ENCODE assay signal across 17 cellular contexts in the genomic region with DNA sequence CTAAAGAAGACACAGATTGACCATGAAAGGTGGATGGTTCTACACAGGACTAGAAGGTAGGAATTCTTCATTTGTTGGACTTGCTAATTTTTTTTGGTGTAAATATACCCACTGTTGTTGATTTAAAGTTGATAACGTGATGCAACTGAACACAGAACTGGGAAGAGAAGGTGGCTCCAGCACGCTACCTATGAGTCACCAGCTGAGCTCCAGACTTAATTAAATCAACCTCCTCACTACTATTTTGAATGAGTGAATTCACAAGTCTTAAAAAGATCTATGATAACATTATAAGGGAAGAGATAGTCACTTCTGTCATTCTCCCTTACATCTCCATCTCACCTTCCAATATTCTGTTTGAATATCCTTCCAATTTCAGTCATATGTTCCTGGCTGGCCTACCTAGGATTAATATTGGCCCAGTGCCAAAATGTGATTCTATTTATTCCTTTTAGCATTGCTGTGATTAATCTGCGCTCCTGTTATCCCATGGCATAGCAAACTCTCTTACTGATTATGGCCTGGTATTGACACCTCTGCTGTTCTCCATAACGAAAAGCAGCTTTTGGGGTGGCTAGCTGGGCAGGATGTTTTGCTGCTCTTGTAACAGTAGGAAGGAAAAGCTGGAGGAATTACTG.
A peak's percentile ranks its signal among the peaks of the same experiment; 100 is the strongest.
DNase-seq lines count a peak whose midpoint lies in the region; ATAC-seq, FAIRE-seq and TF ChIP-seq lines count a peak whose summit lies in the region.
"Had no signal": no experiment of that assay in that cellular context is flagged by ENCODE, and none has a peak within 500 bp of the region (broad histone marks: within the 10 kb centered on the region; RNA-seq: fewer than 3 reads in every experiment).

No MANE protein-coding gene starts in this region.

- H3K4me1 ChIP-seq in K562 (replicated peaks in 1 of 2; ENCODE audit: control insufficient read depth in 2 of 2, insufficient read depth in 2 of 2, low read length in 2 of 2) = no peaks in the 10 kb centered on the region
- peaks cover 0 to 16% (median 3%) of the 10 kb centered on the region in 4 donors for H3K4me1 ChIP-seq in right lobe of liver
- H3K4me1 ChIP-seq in stomach smooth muscle (ENCODE audit: control insufficient read depth, insufficient read depth, low read length) = peaks cover 13% of the 10 kb centered on the region

- H3K79me2 ChIP-seq in K562 (ENCODE audit: control insufficient read depth, insufficient read depth, low read length) = no peaks in the 10 kb centered on the region

- ATAC-seq in K562 (no peak), right lobe of liver (peak in 3 of 4 donors; percentile 14 to 77 (median 53)), T-helper 17 cell (no peak), SK-N-SH treated with all-trans-retinoic acid at 6 μM for 48 hours (no peak)
- ATAC-seq: natural killer cell treated with Interleukin-12 subunit alpha and Interleukin-12 subunit beta and Interleukin-15 and Interleukin-18, amount 100 ng/mL, for 72 hours; stimulated activated effector memory CD8-positive, alpha-beta T cell treated with anti-CD3 and anti-CD28 coated beads, Interleukin-12 subunit alpha, Interleukin-12 subunit beta, amount 100 ng/mL, for 72 hours had no signal

- H3K9me1 ChIP-seq in K562 (ENCODE audit: control insufficient read depth, insufficient read depth, low read length) = no peaks in the 10 kb centered on the region

- TF ChIP-seq POLR2A in K562 (conservative IDR thresholded peaks at IDR 0.05) (no peak), right lobe of liver (IDR thresholded peaks at IDR 0.05) (no peak)

- H2AFZ ChIP-seq in K562 (ENCODE audit: low read depth, low read length) = no peak overlapping the region

- DNase-seq in K562 (ENCODE audit: extremely low read depth in 1 of 4, low spot score in 3 of 4) (no peak), right lobe of liver (no peak), NCI-H1092 treated with DMSO at 0.1 percent for 48 hours (lab: John Stamatoyannopoulos, UW) (no peak), T-helper 17 cell (no peak)
- DNase-seq: COR-L47; HCEC 1CT; MM.1S; NCI-H2171; sigmoid colon; stimulated activated CD4-positive, alpha-beta T cell treated with anti-CD3 and anti-CD28 coated beads, Interleukin-4, amount 100 ng/mL, for 4 hours had no signal

- peaks cover 2% of the 10 kb centered on the region for H3K36me3 Mint-ChIP-seq in IgD-negative memory B cell
- H3K36me3 Mint-ChIP-seq in T-helper 17 cell (ENCODE audit: low read depth) = no peaks in the 10 kb centered on the region
- H3K36me3 Mint-ChIP-seq: activated naive CD4-positive, alpha-beta T cell treated with anti-CD3 and anti-CD28 coated beads, Interleukin-2, amount 50 U/mL, for 24 hours; natural killer cell treated with Interleukin-12 subunit alpha and Interleukin-12 subunit beta and Interleukin-15 and Interleukin-18, amount 100 ng/mL, for 72 hours; stimulated activated effector memory CD8-positive, alpha-beta T cell treated with anti-CD3 and anti-CD28 coated beads, Interleukin-12 subunit alpha, Interleukin-12 subunit beta, amount 100 ng/mL, for 72 hours had no signal

- H3K36me3 ChIP-seq in K562 (ENCODE audit: control insufficient read depth, insufficient read depth, low read length) (no peaks in the 10 kb centered on the region), right lobe of liver (no peaks in the 10 kb centered on the region), stomach smooth muscle (ENCODE audit: control insufficient read depth in 2 of 2, insufficient read depth in 2 of 2, low read length in 2 of 2) (no peaks in the 10 kb centered on the region)
- H3K36me3 ChIP-seq: sigmoid colon had no signal

- H3K27me3 Mint-ChIP-seq in IgD-negative memory B cell = no peaks in the 10 kb centered on the region
- H3K27me3 Mint-ChIP-seq in T-helper 17 cell = peaks cover 21% of the 10 kb centered on the region

- H3K27ac ChIP-seq in K562 (ENCODE audit: extremely low read depth, low read depth, low read length) (no peak overlapping the region), right lobe of liver (peak overlapping the region in 2 of 3 donors; percentile 1 to 6), stomach smooth muscle (ENCODE audit: low read length) (peak overlapping the region; percentile 13)

- H4K20me1 ChIP-seq in K562 (replicated peaks; ENCODE audit: control insufficient read depth, insufficient read depth, low read length) = no peaks in the 10 kb centered on the region

- in situ Hi-C loops in K562 (cut with MboI) = no loop called here

- POLR2A ChIA-PET in K562 (lab: Yijun Ruan, JAX) = no interaction called here

- no peak for TF ChIP-seq EP300 in K562 (IDR thresholded peaks at IDR 0.05; ENCODE audit: low read length)

- BruUV-seq in K562 (replicated peaks; lab: Mats Ljungman, UMichigan) = no TSS peak

- no peak; a peak in 1 of 4 replicates for TF ChIP-seq RAD21 in K562 (CRISPR knock-in tag; conservative IDR thresholded peaks at IDR 0.05 in 1 of 2, IDR thresholded peaks at IDR 0.05 in 1 of 2)

- FAIRE-seq in K562 (lab: Jason Lieb, UNC) = no peak

- no peak overlapping the region for H3K4me3 ChIP-seq in K562
- no peak overlapping the region for H3K4me3 ChIP-seq in right lobe of liver
- no peak overlapping the region for H3K4me3 ChIP-seq in stomach smooth muscle (ENCODE audit: low read length in 2 of 2)
- H3K4me3 ChIP-seq: sigmoid colon had no signal

- H3K4me3 Mint-ChIP-seq in IgD-negative memory B cell (peak overlapping the region in 3 of 4 donors; percentile 27 to 79 (median 77)), T-helper 17 cell (no peak overlapping the region)
- H3K4me3 Mint-ChIP-seq: activated naive CD4-positive, alpha-beta T cell treated with anti-CD3 and anti-CD28 coated beads, Interleukin-2, amount 50 U/mL, for 24 hours; central memory CD8-positive, alpha-beta T cell; natural killer cell treated with Interleukin-12 subunit alpha and Interleukin-12 subunit beta and Interleukin-15 and Interleukin-18, amount 100 ng/mL, for 72 hours; stimulated activated effector memory CD8-positive, alpha-beta T cell treated with anti-CD3 and anti-CD28 coated beads, Interleukin-12 subunit alpha, Interleukin-12 subunit beta, amount 100 ng/mL, for 72 hours had no signal

- intact Hi-C loops in K562 (cut with micrococcal nuclease) (no loop called here), right lobe of liver (cut with DNase I) (no loop called here)

- H3K4me2 ChIP-seq in K562 (ENCODE audit: insufficient read depth, low read length) = no peak overlapping the region

- H3K27me3 ChIP-seq in K562 (ENCODE audit: control insufficient read depth in 2 of 2, insufficient read depth in 2 of 2, low read length in 2 of 2) (0 out of 5 replicates have a peak, but pooled peaks cover 0 to 2% of the 10 kb centered on the region in 2 experiments), right lobe of liver (no peaks in the 10 kb centered on the region), stomach smooth muscle (ENCODE audit: control insufficient read depth in 1 of 2, insufficient read depth in 2 of 2, low read length in 2 of 2) (no peaks in the 10 kb centered on the region)
- H3K27me3 ChIP-seq: sigmoid colon had no signal

- H3K9ac ChIP-seq in K562 (ENCODE audit: insufficient read depth in 1 of 2, low read depth in 2 of 2, low read length in 2 of 2) = no peak overlapping the region
- H3K9ac ChIP-seq in stomach smooth muscle (ENCODE audit: low read length in 2 of 2) = no peak overlapping the region

- H3K9me3 ChIP-seq in K562 (replicated peaks; ENCODE audit: control insufficient read depth, insufficient read depth, low read depth, low read length) = no peaks in the 10 kb centered on the region
- H3K9me3 ChIP-seq in right lobe of liver = no peaks in the 10 kb centered on the region
- H3K9me3 ChIP-seq in stomach smooth muscle (ENCODE audit: control insufficient read depth in 2 of 2, low read length in 2 of 2) = no peaks in the 10 kb centered on the region
- no peaks in the 10 kb centered on the region for H3K9me3 ChIP-seq in T-helper 17 cell (ENCODE audit: control insufficient read depth, low read length, poor library complexity, severe bottlenecking)
- H3K9me3 ChIP-seq: sigmoid colon had no signal

- H3K27ac Mint-ChIP-seq in IgD-negative memory B cell (peak overlapping the region; percentile 80 to 97 (median 96)), T-helper 17 cell (no peak overlapping the region)
- H3K27ac Mint-ChIP-seq: activated naive CD4-positive, alpha-beta T cell treated with anti-CD3 and anti-CD28 coated beads, Interleukin-2, amount 50 U/mL, for 24 hours; natural killer cell treated with Interleukin-12 subunit alpha and Interleukin-12 subunit beta and Interleukin-15 and Interleukin-18, amount 100 ng/mL, for 72 hours; stimulated activated effector memory CD8-positive, alpha-beta T cell treated with anti-CD3 and anti-CD28 coated beads, Interleukin-12 subunit alpha, Interleukin-12 subunit beta, amount 100 ng/mL, for 72 hours had no signal

- H3K9me3 Mint-ChIP-seq in IgD-negative memory B cell = peaks cover 0 to 3% (median 0%) of the 10 kb centered on the region in 3 donors
- H3K9me3 Mint-ChIP-seq: activated naive CD4-positive, alpha-beta T cell treated with anti-CD3 and anti-CD28 coated beads, Interleukin-2, amount 50 U/mL, for 24 hours; central memory CD8-positive, alpha-beta T cell; natural killer cell treated with Interleukin-12 subunit alpha and Interleukin-12 subunit beta and Interleukin-15 and Interleukin-18, amount 100 ng/mL, for 72 hours; stimulated activated effector memory CD8-positive, alpha-beta T cell treated with anti-CD3 and anti-CD28 coated beads, Interleukin-12 subunit alpha, Interleukin-12 subunit beta, amount 100 ng/mL, for 72 hours had no signal

- TF ChIP-seq CTCF in K562 (IDR thresholded peaks at IDR 0.05 in 2 of 3, conservative IDR thresholded peaks at IDR 0.05 in 1 of 3; ENCODE audit: insufficient read depth in 2 of 3, low read depth in 1 of 3, low read length in 3 of 3) (no peak), right lobe of liver (IDR thresholded peaks at IDR 0.05) (no peak)

- 0% methylated on average over 4 of the region's 4 CpGs for WGBS in K562 (ENCODE audit: insufficient coverage, low coverage, missing lambda C conversion rate)
- WGBS in right lobe of liver (ENCODE audit: insufficient coverage, low coverage, low lambda C conversion rate, missing lambda C conversion rate) = 31% methylated on average over 4 of the region's 4 CpGs

- H3K4me1 Mint-ChIP-seq in IgD-negative memory B cell (peaks cover 23 to 34% (median 29%) of the 10 kb centered on the region in 3 donors), T-helper 17 cell (no peaks in the 10 kb centered on the region)
- H3K4me1 Mint-ChIP-seq: activated naive CD4-positive, alpha-beta T cell treated with anti-CD3 and anti-CD28 coated beads, Interleukin-2, amount 50 U/mL, for 24 hours; central memory CD8-positive, alpha-beta T cell; stimulated activated effector memory CD8-positive, alpha-beta T cell treated with anti-CD3 and anti-CD28 coated beads, Interleukin-12 subunit alpha, Interleukin-12 subunit beta, amount 100 ng/mL, for 72 hours had no signal

- CTCF ChIA-PET in K562 (lab: Yijun Ruan, JAX; ENCODE audit: low intra/inter-chr PET ratio) = no interaction called here

TF ChIP-seq in K562, 482 proteins besides CTCF, POLR2A, EP300 and RAD21 (continues in another document):
- TF ChIP-seq NFIX (CRISPR knock-in tag; IDR thresholded peaks at IDR 0.05; ENCODE audit: low read depth) = peak; percentile 96
- TF ChIP-seq IRF2 (CRISPR knock-in tag; IDR thresholded peaks at IDR 0.05) = no peak

TF ChIP-seq in SK-N-SH treated with all-trans-retinoic acid at 6 μM for 48 hours, 23 proteins besides CTCF, POLR2A, EP300 and RAD21:
- TF ChIP-seq ZFP30 (CRISPR knock-in tag; IDR thresholded peaks at IDR 0.05) (no peak), ISL1 (CRISPR knock-in tag; IDR thresholded peaks at IDR 0.05) (no peak)
TF ChIP-seq in SK-N-SH treated with all-trans-retinoic acid at 6 μM for 48 hours: peak in this region for 0.

Comparison
In these comparisons a context has a peak if more than half of its experiments do, and no peak if none do; other contexts are left out.
1. ATAC-seq: peak in right lobe of liver (3 of 4); none in K562 (single experiment), T-helper 17 cell (single experiment) and SK-N-SH treated with all-trans-retinoic acid at 6 μM for 48 hours (single experiment).